17 cellular contexts compared by ENCODE assay signal in the genomic region with DNA sequence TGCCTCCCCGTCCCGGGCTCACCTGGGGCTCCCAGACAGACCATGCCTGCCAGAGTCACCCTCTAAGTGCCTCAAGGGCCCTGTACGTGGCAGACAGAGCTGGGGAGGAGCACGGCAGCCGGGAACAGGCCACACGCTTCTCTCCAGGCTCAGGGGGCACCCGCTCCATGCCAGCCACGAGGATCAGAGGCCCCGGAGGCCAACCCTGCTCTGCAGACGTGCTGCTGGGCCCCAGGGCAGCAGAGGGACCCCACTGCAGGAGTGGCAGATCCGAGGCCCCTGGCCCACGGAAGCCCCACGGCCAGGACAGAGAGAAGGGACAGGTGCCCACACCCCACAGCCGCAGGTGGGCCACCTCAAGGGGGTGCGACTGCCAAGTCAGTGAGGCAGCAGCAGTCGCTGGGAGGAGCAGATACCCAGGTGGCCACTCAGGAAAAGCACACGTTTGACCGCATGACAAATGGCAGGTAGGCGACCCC. TPM values are rescaled to one million over a fixed set of nuclear protein-coding genes. Genes with fewer than 3 reads are reported as not detected.
DNase-seq lines count a peak whose midpoint lies in the region; ATAC-seq and TF ChIP-seq lines count a peak whose summit lies in the region.
"Had no signal": no experiment of that assay in that cellular context is flagged by ENCODE, and none has a peak within 500 bp of the region (broad histone marks: within the 10 kb centered on the region; RNA-seq: fewer than 3 reads in every experiment).

No MANE protein-coding gene starts in this region.

- peaks cover 17% of the 10 kb centered on the region for H3K79me2 ChIP-seq in osteoblast (ENCODE audit: insufficient read depth, low read length)

- H3K4me1 ChIP-seq in BLaER1 = peaks cover 92% of the 10 kb centered on the region
- peaks cover 3% of the 10 kb centered on the region for H3K4me1 ChIP-seq in osteoblast (ENCODE audit: insufficient read depth, low read length)
- H3K4me1 ChIP-seq: Caco-2 had no signal

- H3K4me3 ChIP-seq in BLaER1 (no peak overlapping the region), osteoblast (ENCODE audit: insufficient read depth, low read length) (no peak overlapping the region)
- H3K4me3 ChIP-seq: GM12878, GM23338 had no signal

- CTCF ChIA-PET in RWPE1 (lab: Yijun Ruan, JAX) = interaction anchor here (0.7 kb wide), 1 partner anchor 25 kb away, joined by 4 read pairs; no protein-coding TSS in a partner anchor

- no peak for ATAC-seq in HG02678 (IDR thresholded peaks at IDR 0.05; ENCODE audit: unreplicated experiment)
- ATAC-seq: CD8-positive, alpha-beta T cell; GM12878; GM23338 had no signal

- DNase-seq in RWPE1 (ENCODE audit: low spot score) = no peak
- peak; percentile 69 for DNase-seq in osteoblast (ENCODE audit: insufficient read length, low spot score, missing footprints)
- DNase-seq in EL = no peak
- DNase-seq in H4 (ENCODE audit: low spot score) = no peak
- DNase-seq in KG1 (lab: John Stamatoyannopoulos, UW) = no peak
- DNase-seq: BE2C; Caco-2; CD4-positive, CD25-positive, alpha-beta regulatory T cell; CD8-positive, alpha-beta T cell; DND-41; GDM1; HCEC 1CT had no signal

- no peaks in the 10 kb centered on the region for H3K9me3 ChIP-seq in BLaER1
- H3K9me3 ChIP-seq in osteoblast (ENCODE audit: low read depth, low read length) = no peaks in the 10 kb centered on the region
- H3K9me3 ChIP-seq: BE2C, Caco-2 had no signal

- no peak for TF ChIP-seq CTCF in RWPE1 (conservative IDR thresholded peaks at IDR 0.05; ENCODE audit: low read depth)
- no peak for TF ChIP-seq CTCF in osteoblast (IDR thresholded peaks at IDR 0.05; ENCODE audit: extremely low read depth, low read depth, low read length)

- H3K27me3 ChIP-seq in BLaER1 = no peaks in the 10 kb centered on the region
- H3K27me3 ChIP-seq in osteoblast (ENCODE audit: insufficient read depth, low read length) = no peaks in the 10 kb centered on the region
- H3K27me3 ChIP-seq: BE2C had no signal

- POLR2A ChIA-PET in RWPE1 (lab: Yijun Ruan, JAX; ENCODE audit: low non-redundant PET) = no interaction called here

- H4K20me1 ChIP-seq in BLaER1 (peaks cover 2% of the 10 kb centered on the region), osteoblast (ENCODE audit: insufficient read depth, low read length) (peaks cover 4% of the 10 kb centered on the region)

- H3K9ac ChIP-seq in BLaER1 = no peak overlapping the region

- H3K4me2 ChIP-seq in BLaER1 (peak overlapping the region; percentile 91), osteoblast (ENCODE audit: insufficient read depth, low read length) (no peak overlapping the region)
- H3K4me2 ChIP-seq: GM23338 had no signal

- peak overlapping the region; percentile 5; the same call in 1 of the 2 replicates for H3K27ac ChIP-seq in BLaER1
- H3K27ac ChIP-seq in RWPE1 = 0 out of 2 replicates have a peak overlapping the region, but pooled peaks have one; percentile 7
- no peak overlapping the region for H3K27ac ChIP-seq in osteoblast (ENCODE audit: low read depth, low read length)
- H3K27ac ChIP-seq: C4-2B had no signal

- H2AFZ ChIP-seq in osteoblast (ENCODE audit: low read length) = no peak overlapping the region
- H2AFZ ChIP-seq: GM23338 had no signal

- H3K36me3 ChIP-seq in BLaER1 (no peaks in the 10 kb centered on the region), osteoblast (ENCODE audit: insufficient read depth, low read length) (no peaks in the 10 kb centered on the region)
- H3K36me3 ChIP-seq: BE2C had no signal

RNA-seq across cellular contexts. Expression of a gene that starts 31.6 kb away (rescaled TPM):
- total RNA-seq in osteoblast = 8.8 and 9.4 TPM in 2 replicates
- total RNA-seq in H4 (2014; rRNA removed; shearing (Covaris generic)) = 7.3 and 8.9 TPM in 2 replicates

RNA-seq across cellular contexts. Expression of a gene that starts 48.3 kb away (rescaled TPM):
- total RNA-seq in osteoblast = 3,672 and 4,357 TPM in 2 replicates
- total RNA-seq in H4 (2014; rRNA removed; shearing (Covaris generic)) = 4,047 and 4,905 TPM in 2 replicates

RNA-seq across cellular contexts. Expression of a gene that starts 58.4 kb away (rescaled TPM):
- 61.3 and 83.6 TPM in 2 replicates for total RNA-seq in osteoblast
- 16.3 and 33.1 TPM in 2 replicates for total RNA-seq in H4 (2014; rRNA removed; shearing (Covaris generic))
